In the genomic region with DNA sequence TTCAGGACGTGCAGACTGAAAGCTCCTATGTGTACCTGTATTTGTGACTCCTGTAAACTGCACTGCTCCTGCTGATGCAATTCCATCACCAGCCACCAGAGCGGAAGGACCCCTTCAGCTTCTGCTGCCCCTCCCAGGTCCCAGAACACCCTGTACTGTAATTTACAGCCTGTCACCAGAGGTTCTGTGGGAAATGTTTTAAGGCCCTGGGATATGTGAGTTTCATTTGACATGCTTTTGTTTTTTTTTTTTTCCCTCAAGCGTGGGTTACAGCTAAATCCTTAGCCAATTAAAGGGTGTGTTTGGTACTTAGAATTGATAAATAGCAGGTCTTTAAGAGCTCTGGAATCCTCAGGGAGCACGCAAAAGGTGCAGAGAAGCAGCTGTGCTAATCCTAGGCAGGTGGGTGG, we compare ENCODE assay signal across 8 cellular contexts.
A peak's percentile ranks its signal among the peaks of the same experiment; 100 is the strongest.
DNase-seq lines count a peak whose midpoint lies in the region; ATAC-seq, FAIRE-seq and TF ChIP-seq lines count a peak whose summit lies in the region.

No MANE protein-coding gene starts in this region.

- no peak overlapping the region for H3K27ac ChIP-seq in Karpas-422 (ENCODE audit: low read length)
- H3K27ac ChIP-seq in SJCRH30: no peak overlapping the region; the same call in 1 of the 2 replicates
- H3K27ac ChIP-seq in kidney (ENCODE audit: low read depth in 2 of 2, low read length in 2 of 2): no peak overlapping the region

- CTCF ChIA-PET in GM10248 (lab: Yijun Ruan, JAX): interaction anchor here (1.0 to 2.2 kb wide), 8 partner anchors 8 to 64 kb away, joined by 3 to 10 read pairs (median 4); no protein-coding TSS in a partner anchor

- H3K4me3 ChIP-seq in Karpas-422 (ENCODE audit: low read length) (no peak overlapping the region), SJCRH30 (no peak overlapping the region), kidney (ENCODE audit: low read length in 2 of 2) (no peak overlapping the region)

- peaks cover 25% of the 10 kb centered on the region for H3K4me1 ChIP-seq in Karpas-422 (ENCODE audit: low read length)
- H3K4me1 ChIP-seq in SJCRH30: peaks cover 7% of the 10 kb centered on the region
- no peaks in the 10 kb centered on the region for H3K4me1 ChIP-seq in kidney (ENCODE audit: control insufficient read depth in 1 of 2, insufficient read depth in 1 of 2, low read depth in 1 of 2, low read length in 2 of 2)

- intact Hi-C loops in kidney (cut with DNase I): no loop called here

- H3K9ac ChIP-seq in Karpas-422 (ENCODE audit: low read length) (peak overlapping the region; percentile 4; the same call in 1 of the 2 replicates), kidney (ENCODE audit: low read length in 2 of 2) (no peak overlapping the region)

- POLR2A ChIA-PET in GM10248 (lab: Yijun Ruan, JAX): interaction anchor here (0.7 kb wide), 1 partner anchor 10 kb away, joined by 4 read pairs; no protein-coding TSS in a partner anchor

- no peak for TF ChIP-seq POLR2A in H54 (IDR thresholded peaks at IDR 0.05; ENCODE audit: low read depth, low read length)

- H3K79me2 ChIP-seq in Karpas-422 (ENCODE audit: low read length): no peaks in the 10 kb centered on the region

- ATAC-seq in GM21515 (IDR thresholded peaks at IDR 0.05; ENCODE audit: unreplicated experiment): peak; percentile 56

- H3K27me3 ChIP-seq in Karpas-422 (ENCODE audit: low read length) (no peaks in the 10 kb centered on the region), SJCRH30 (no peaks in the 10 kb centered on the region)

- H3K9me3 ChIP-seq in Karpas-422 (ENCODE audit: low read length) (no peaks in the 10 kb centered on the region), SJCRH30 (replicated peaks) (no peaks in the 10 kb centered on the region), kidney (ENCODE audit: control insufficient read depth in 1 of 2, low read length in 2 of 2) (no peaks in the 10 kb centered on the region)

- TF ChIP-seq CTCF in GM10248 (IDR thresholded peaks at IDR 0.05; ENCODE audit: control extremely low read depth, extremely low read depth, low read depth, missing control alignments) (peak; percentile 31), kidney (IDR thresholded peaks at IDR 0.05; ENCODE audit: borderline replicate concordance, extremely low read depth, insufficient read depth) (peak; percentile 39)

- H2AFZ ChIP-seq in Karpas-422 (ENCODE audit: low read length): peak overlapping the region; percentile 54; the same call in 1 of the 2 replicates

- peak overlapping the region; percentile 51 for H3K4me2 ChIP-seq in Karpas-422 (ENCODE audit: low read depth, low read length, poor library complexity, severe bottlenecking)

- H4K20me1 ChIP-seq in Karpas-422 (ENCODE audit: insufficient read depth, low read depth, low read length): no peaks in the 10 kb centered on the region

- H3K36me3 ChIP-seq in Karpas-422 (ENCODE audit: insufficient read depth, low read length): no peaks in the 10 kb centered on the region
- no peaks in the 10 kb centered on the region for H3K36me3 ChIP-seq in SJCRH30
- peaks cover 0 to 3% of the 10 kb centered on the region in 2 donors for H3K36me3 ChIP-seq in kidney (ENCODE audit: control insufficient read depth in 1 of 2, insufficient read depth in 2 of 2, low read length in 2 of 2)

- peak; percentile 41 for DNase-seq in GM10248 (ENCODE audit: extremely low spot score)
- DNase-seq in Karpas-422: peak; percentile 78
- peak; percentile 34 to 58 for DNase-seq in SJCRH30
- no peak for DNase-seq in kidney
- no peak for DNase-seq in H54 (ENCODE audit: insufficient read length, low spot score)
- DNase-seq in activated gamma-delta T cell (lab: John Stamatoyannopoulos, UW): no peak
- no peak for DNase-seq in retina

- FAIRE-seq in kidney (lab: Jason Lieb, UNC): no peak
- no peak for FAIRE-seq in H54 (lab: Jason Lieb, UNC)

- no peaks in the 10 kb centered on the region for H3K9me2 ChIP-seq in Karpas-422 (replicated peaks; ENCODE audit: insufficient read depth, low read length)

Comparison
In these comparisons a context has a peak if more than half of its experiments do, and no peak if none do; other contexts are left out.
1. DNase-seq: peak in GM10248 (single experiment), Karpas-422 (single experiment) and SJCRH30 (2 of 2); none in kidney (single experiment), H54 (single experiment), activated gamma-delta T cell (single experiment) and retina (single experiment).